ENCODE assay signal across 9 cellular contexts in the genomic region with DNA sequence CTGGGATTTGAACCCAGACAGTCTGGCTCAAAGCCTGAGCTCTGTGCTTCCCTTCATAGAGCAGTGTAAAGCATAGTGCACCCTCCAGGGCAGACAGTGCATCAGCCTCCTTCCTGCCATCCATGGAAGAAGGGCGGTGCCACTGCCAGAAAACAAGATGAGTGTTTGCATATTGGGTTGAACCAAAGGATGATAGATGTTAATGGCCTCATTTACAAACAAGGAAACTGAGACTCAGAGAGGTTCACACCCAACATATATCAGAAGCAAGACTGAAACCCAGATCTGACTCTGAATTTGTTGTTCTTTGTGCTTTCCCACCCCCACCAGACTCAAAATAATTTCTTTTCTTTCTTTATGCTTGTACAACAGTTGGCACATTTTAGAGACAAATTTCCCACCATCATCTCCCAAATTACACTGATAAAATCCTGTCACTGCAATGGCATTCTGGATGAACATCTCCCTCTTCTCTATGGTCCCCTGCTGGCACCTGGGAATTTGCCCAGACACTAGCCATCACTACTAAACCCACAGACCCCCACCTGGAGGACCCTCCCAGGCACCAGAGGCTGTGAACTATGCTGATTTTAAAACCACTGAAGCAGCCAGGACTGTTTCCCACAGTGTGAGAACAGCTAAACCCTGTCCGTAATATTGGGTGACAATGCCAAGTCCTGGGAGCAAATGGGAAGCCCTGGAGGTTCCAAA. TPM values are rescaled to one million over a fixed set of nuclear protein-coding genes. Genes with fewer than 3 reads are reported as not detected.
A peak's percentile ranks its signal among the peaks of the same experiment; 100 is the strongest.
DNase-seq lines count a peak whose midpoint lies in the region; ATAC-seq lines count a peak whose summit lies in the region.
"Had no signal": no experiment of that assay in that cellular context is flagged by ENCODE, and none has a peak within 500 bp of the region (broad histone marks: within the 10 kb centered on the region; RNA-seq: fewer than 3 reads in every experiment).

No MANE protein-coding gene starts in this region.

- POLR2A ChIA-PET in naive thymus-derived CD8-positive, alpha-beta T cell (lab: Charles Lee) = no interaction called here

- no peak overlapping the region for H3K4me3 Mint-ChIP-seq in activated CD4-positive, alpha-beta T cell treated with anti-CD3 and anti-CD28 coated beads, Interleukin-2, amount 10 ng/mL, durations not matched to agents 24 days and 14 days
- H3K4me3 Mint-ChIP-seq in naive thymus-derived CD8-positive, alpha-beta T cell = peak overlapping the region in 2 of 10 donors; percentile 20 to 27

- DNase-seq in activated CD4-positive, alpha-beta T cell treated with anti-CD3 and anti-CD28 coated beads, Interleukin-2, amount 10 ng/mL, durations not matched to agents 24 days and 14 days = no peak
- DNase-seq in activated CD4-positive, alpha-beta T cell treated with anti-CD3 and anti-CD28 coated beads for 48 hours = no peak
- DNase-seq in naive thymus-derived CD8-positive, alpha-beta T cell = no peak
- no peak for DNase-seq in NCI-H146 treated with DMSO at 0.1 percent for 48 hours (lab: John Stamatoyannopoulos, UW; ENCODE audit: unreplicated experiment)
- no peak for DNase-seq in DMS 273 treated with DMSO at 0.1 percent for 48 hours (lab: John Stamatoyannopoulos, UW)
- DNase-seq in NAMALWA (ENCODE audit: low spot score) = no peak
- DNase-seq: MV-4-11 had no signal

- no peaks in the 10 kb centered on the region for H3K9me3 Mint-ChIP-seq in activated CD4-positive, alpha-beta T cell treated with anti-CD3 and anti-CD28 coated beads, Interleukin-2, amount 10 ng/mL, durations not matched to agents 24 days and 14 days
- H3K9me3 Mint-ChIP-seq in naive thymus-derived CD8-positive, alpha-beta T cell = no peaks in the 10 kb centered on the region

- H3K27me3 Mint-ChIP-seq in activated CD4-positive, alpha-beta T cell treated with anti-CD3 and anti-CD28 coated beads, Interleukin-2, amount 10 ng/mL, durations not matched to agents 24 days and 14 days = no peaks in the 10 kb centered on the region
- H3K27me3 Mint-ChIP-seq in naive thymus-derived CD8-positive, alpha-beta T cell = no peaks in the 10 kb centered on the region

- H3K4me1 Mint-ChIP-seq in activated CD4-positive, alpha-beta T cell treated with anti-CD3 and anti-CD28 coated beads, Interleukin-2, amount 10 ng/mL, durations not matched to agents 24 days and 14 days = peaks cover 27% of the 10 kb centered on the region
- H3K4me1 Mint-ChIP-seq in naive thymus-derived CD8-positive, alpha-beta T cell = peaks cover 33 to 42% (median 38%) of the 10 kb centered on the region in 4 donors

- peaks cover 45% of the 10 kb centered on the region for H3K36me3 Mint-ChIP-seq in activated CD4-positive, alpha-beta T cell treated with anti-CD3 and anti-CD28 coated beads, Interleukin-2, amount 10 ng/mL, durations not matched to agents 24 days and 14 days (ENCODE audit: low read depth)
- H3K36me3 Mint-ChIP-seq in naive thymus-derived CD8-positive, alpha-beta T cell = peaks cover 0 to 50% (median 11%) of the 10 kb centered on the region in 3 donors

- peak; percentile 73 for ATAC-seq in GM21515 (IDR thresholded peaks at IDR 0.05; ENCODE audit: unreplicated experiment)
- ATAC-seq in HG03469 (IDR thresholded peaks at IDR 0.05; ENCODE audit: unreplicated experiment) = peak; percentile 28
- peak in 1 of 2 donors; percentile 39 for ATAC-seq in naive thymus-derived CD8-positive, alpha-beta T cell

- intact Hi-C loops in activated CD4-positive, alpha-beta T cell treated with anti-CD3 and anti-CD28 coated beads, Interleukin-2, amount 10 ng/mL, durations not matched to agents 24 days and 14 days (cut with micrococcal nuclease) = no loop called here

- peak overlapping the region; percentile 2 for H3K27ac Mint-ChIP-seq in activated CD4-positive, alpha-beta T cell treated with anti-CD3 and anti-CD28 coated beads, Interleukin-2, amount 10 ng/mL, durations not matched to agents 24 days and 14 days
- peak overlapping the region in 9 of 10 donors; percentile 54 to 91 (median 79) for H3K27ac Mint-ChIP-seq in naive thymus-derived CD8-positive, alpha-beta T cell

RNA-seq across cellular contexts. Expression of a gene that starts 45.4 kb away (rescaled TPM):
- 39.3 and 41.8 TPM in 2 replicates for total RNA-seq in activated CD4-positive, alpha-beta T cell treated with anti-CD3 and anti-CD28 coated beads, Interleukin-2, amount 10 ng/mL, durations not matched to agents 24 days and 14 days
- 1 to 10 TPM; 6.9 to 8.3 TPM for total RNA-seq in naive thymus-derived CD8-positive, alpha-beta T cell
- polyA plus RNA-seq in naive thymus-derived CD8-positive, alpha-beta T cell = 1 to 10 TPM; 7.9 to 8.9 (median 8.2) TPM

RNA-seq across cellular contexts. Expression of a gene that starts 46.3 kb away (rescaled TPM):
- 74.7 and 81.0 TPM in 2 replicates for total RNA-seq in activated CD4-positive, alpha-beta T cell treated with anti-CD3 and anti-CD28 coated beads, Interleukin-2, amount 10 ng/mL, durations not matched to agents 24 days and 14 days
- 100 to 1,000 TPM; 149 to 156 TPM for total RNA-seq in naive thymus-derived CD8-positive, alpha-beta T cell
- polyA plus RNA-seq in naive thymus-derived CD8-positive, alpha-beta T cell = 100 to 1,000 TPM; 121 to 132 (median 124) TPM
